In genomic region chr1:60281360-60281932, GRCh38 we compare ENCODE assay signal across 8 cellular contexts.
DNase-seq lines count a peak whose midpoint lies in the region; ATAC-seq and TF ChIP-seq lines count a peak whose summit lies in the region.

No MANE protein-coding gene starts in this region.

- no peak overlapping the region for H3K4me3 ChIP-seq in fibroblast of villous mesenchyme (ENCODE audit: low read depth, low read length)

- TF ChIP-seq CTCF in C4-2B (conservative IDR thresholded peaks at IDR 0.05) (peak; percentile 99), fibroblast of villous mesenchyme (IDR thresholded peaks at IDR 0.05; ENCODE audit: insufficient read depth, low read depth, low read length) (peak; percentile 89), omental fat pad (IDR thresholded peaks at IDR 0.05) (peak in 1 of 3 donors; percentile 38)

- DNase-seq in NCI-H2029 (lab: John Stamatoyannopoulos, UW) = peak; percentile 95
- peak; percentile 45 for DNase-seq in UCSD-AML1 (lab: John Stamatoyannopoulos, UW; ENCODE audit: unreplicated experiment)
- peak; percentile 59 for DNase-seq in fibroblast of villous mesenchyme (ENCODE audit: low read depth)
- DNase-seq in omental fat pad (ENCODE audit: low spot score) = peak; percentile 24
- no peak for DNase-seq in COLO668 (lab: John Stamatoyannopoulos, UW; ENCODE audit: unreplicated experiment)

- ATAC-seq in GM18867 (IDR thresholded peaks at IDR 0.05; ENCODE audit: unreplicated experiment) (peak; percentile 95), HG03060 (IDR thresholded peaks at IDR 0.05; ENCODE audit: low read depth, unreplicated experiment) (peak; percentile 95), omental fat pad (ENCODE audit: low FRiP score) (peak; percentile 83)

- no peak overlapping the region for H3K27ac ChIP-seq in C4-2B
